1 cellular context compared by ENCODE assay signal in genomic region chr3:197890693-197891092, GRCh38.
TF ChIP-seq lines count a peak whose summit lies in the region.

No MANE protein-coding gene starts in this region.

TF ChIP-seq in GM23338, 12 proteins besides CTCF, POLR2A, EP300 and RAD21 (continued from another document):
- TF ChIP-seq ZNF462 (CRISPR knock-in tag; IDR thresholded peaks at IDR 0.05) (no peak), CREB1 (CRISPR knock-in tag; IDR thresholded peaks at IDR 0.05; ENCODE audit: low read depth) (no peak), STAT1 (IDR thresholded peaks at IDR 0.05; ENCODE audit: unreplicated experiment) (no peak), NANOG (IDR thresholded peaks at IDR 0.05; ENCODE audit: borderline replicate concordance) (no peak), ETS1 (IDR thresholded peaks at IDR 0.05) (no peak), EZH2phosphoT487 (IDR thresholded peaks at IDR 0.05; ENCODE audit: unreplicated experiment) (no peak), ZNF114 (CRISPR knock-in tag; IDR thresholded peaks at IDR 0.05) (no peak), EZH2 (IDR thresholded peaks at IDR 0.05; ENCODE audit: low read depth, unreplicated experiment) (no peak), JUNB (IDR thresholded peaks at IDR 0.05; ENCODE audit: unreplicated experiment) (no peak)
